8 cellular contexts compared by ENCODE assay signal in genomic region chr1:155091071-155092051, GRCh38. TPM values are rescaled to one million over a fixed set of nuclear protein-coding genes. Genes with fewer than 3 reads are reported as not detected.
DNase-seq lines count a peak whose midpoint lies in the region; ATAC-seq and TF ChIP-seq lines count a peak whose summit lies in the region.

No MANE protein-coding gene starts in this region.

- DNase-seq in GM10266 (ENCODE audit: extremely low spot score) (peak; percentile 78), NCI-H128 (lab: John Stamatoyannopoulos, UW; ENCODE audit: unreplicated experiment) (peak; percentile 81), T-helper 1 cell (peak; percentile 58 to 77 (median 70)), adipocyte (ENCODE audit: low read depth) (peak; percentile 90), right atrium auricular region (ENCODE audit: low spot score) (peak; percentile 80), sciatic nerve (ENCODE audit: low spot score) (peak; percentile 89)

- peaks cover 25% of the 10 kb centered on the region for H3K27me3 ChIP-seq in adipocyte (replicated peaks; ENCODE audit: control insufficient read depth, insufficient read depth, low read length)
- no peaks in the 10 kb centered on the region for H3K27me3 ChIP-seq in right atrium auricular region

- H3K9me3 ChIP-seq in adipocyte (ENCODE audit: control insufficient read depth, low read length) (no peaks in the 10 kb centered on the region), right atrium auricular region (no peaks in the 10 kb centered on the region)

- H3K36me3 ChIP-seq in adipocyte (ENCODE audit: control insufficient read depth, insufficient read depth, low read length, severe bottlenecking) (no peaks in the 10 kb centered on the region), right atrium auricular region (no peaks in the 10 kb centered on the region)

- H3K4me3 ChIP-seq in adipocyte (ENCODE audit: low read length) (no peak overlapping the region), right atrium auricular region (no peak overlapping the region)

- H3K4me1 ChIP-seq in adipocyte (ENCODE audit: control insufficient read depth, insufficient read depth, low read length) (peaks cover 10% of the 10 kb centered on the region), right atrium auricular region (peaks cover 0 to 36% of the 10 kb centered on the region in 2 donors)

- H3K27ac ChIP-seq in right atrium auricular region: no peak overlapping the region

- intact Hi-C loops in sciatic nerve (cut with DNase I): loop anchor here (5.0 kb wide), 1 partner anchor 76 kb away; no protein-coding TSS in a partner anchor

- H3K9ac ChIP-seq in adipocyte (ENCODE audit: low read length): peak overlapping the region; percentile 53

- TF ChIP-seq CTCF in GM10266 (IDR thresholded peaks at IDR 0.05; ENCODE audit: control insufficient read depth, insufficient read depth, low read depth, missing control alignments) (peak; percentile 98), right atrium auricular region (IDR thresholded peaks at IDR 0.05) (peak; percentile 99)

- ATAC-seq in sciatic nerve (peak; percentile 57), HG03457 (IDR thresholded peaks at IDR 0.05; ENCODE audit: unreplicated experiment) (no peak), HG03378 (IDR thresholded peaks at IDR 0.05; ENCODE audit: unreplicated experiment) (no peak)

RNA-seq across cellular contexts. Expression of gene EFNA3, which starts 12.7 kb away (rescaled TPM):
- total RNA-seq in right atrium auricular region (1 to 10 TPM in 1 of 2 donors, not detected in 1; 3.2 TPM), sciatic nerve (2.4 TPM)

RNA-seq across cellular contexts. Expression of gene EFNA4, which starts 27.8 kb away (rescaled TPM):
- total RNA-seq in right atrium auricular region: 1 to 10 TPM; 2.2 to 3.5 TPM
- total RNA-seq in sciatic nerve: 3.1 TPM

RNA-seq across cellular contexts. Expression of gene EFNA1, which starts 36.3 kb away (rescaled TPM):
- total RNA-seq in right atrium auricular region (10 to 100 TPM; 24.8 to 41.4 TPM), sciatic nerve (49.0 TPM)

RNA-seq across cellular contexts. Expression of gene ADAM15, which starts 40.2 kb away (rescaled TPM):
- 10 to 100 TPM; 64.6 to 96.7 TPM for total RNA-seq in right atrium auricular region
- 147 TPM for total RNA-seq in sciatic nerve

RNA-seq across cellular contexts. Expression of gene SLC50A1, which starts 44.3 kb away (rescaled TPM):
- total RNA-seq in right atrium auricular region (1 to 10 TPM; 3.7 to 10.0 TPM), sciatic nerve (20.8 TPM)
